In the genomic region with DNA sequence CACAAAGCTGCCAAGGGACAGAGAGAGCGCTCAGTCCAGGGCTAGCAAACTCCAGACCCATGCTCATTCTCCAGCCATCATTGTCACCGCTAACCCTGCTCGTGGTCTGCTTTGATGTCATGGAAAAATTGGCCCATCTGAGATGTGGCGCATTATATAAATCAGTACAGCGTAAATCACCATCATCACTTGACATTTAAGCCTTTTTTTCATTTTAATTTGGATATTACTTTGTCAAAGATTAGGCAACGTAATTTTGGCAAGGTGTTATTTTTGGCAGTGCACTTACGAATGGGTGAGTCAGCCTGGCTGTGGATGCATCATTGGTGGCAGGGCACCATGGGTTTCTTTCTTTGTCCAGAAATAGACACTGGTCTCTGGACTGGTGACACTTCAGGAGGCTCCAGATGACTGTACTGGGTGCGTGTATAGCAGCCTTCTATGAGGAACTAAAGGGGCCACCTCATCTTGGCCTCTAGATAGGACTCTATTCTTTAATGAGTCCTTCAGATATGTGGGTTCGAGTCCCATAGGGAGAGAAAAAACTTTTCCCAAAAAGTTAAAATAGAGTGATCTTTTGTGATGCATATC, we compare ENCODE assay signal across 8 cellular contexts.
DNase-seq lines count a peak whose midpoint lies in the region; ATAC-seq, FAIRE-seq and TF ChIP-seq lines count a peak whose summit lies in the region.

No MANE protein-coding gene starts in this region.

- no peak overlapping the region for H3K27ac Mint-ChIP-seq in T-cell

- POLR2A ChIA-PET in T-cell (lab: Charles Lee), result no interaction called here
- POLR2A ChIA-PET in HEK293T (lab: Yijun Ruan, JAX), result interaction anchor here (0.6 to 1.3 kb wide), 2 partner anchors 68 to 166 kb away, joined by 3 read pairs; a partner anchor contains a TSS

- no peak for TF ChIP-seq CTCF in coronary artery (IDR thresholded peaks at IDR 0.05)

- intact Hi-C loops in left ventricle myocardium superior (cut with micrococcal nuclease), result no loop called here

- peak; percentile 70 for ATAC-seq in GM18517 (IDR thresholded peaks at IDR 0.05; ENCODE audit: unreplicated experiment)
- peak; percentile 51 for ATAC-seq in HG02571 (IDR thresholded peaks at IDR 0.05; ENCODE audit: unreplicated experiment)
- peak; percentile 93 for ATAC-seq in left ventricle myocardium superior
- ATAC-seq in T-cell (replicated peaks in 1 of 4), result no peak

- H3K4me3 ChIP-seq in coronary artery, result no peak overlapping the region

- CTCF ChIA-PET in T-cell (lab: Charles Lee), result no interaction called here
- CTCF ChIA-PET in HEK293T (lab: Yijun Ruan, JAX), result no interaction called here

- H3K27ac ChIP-seq in coronary artery, result no peak overlapping the region

- no peak overlapping the region for H3K4me3 Mint-ChIP-seq in T-cell

- peaks cover 46 to 59% (median 55%) of the 10 kb centered on the region in 3 donors for H3K4me1 Mint-ChIP-seq in T-cell

- no peaks in the 10 kb centered on the region for H3K9me3 Mint-ChIP-seq in T-cell

- no peak for FAIRE-seq in frontal cortex (lab: Jason Lieb, UNC)

- H3K36me3 Mint-ChIP-seq in T-cell, result peaks cover 16% of the 10 kb centered on the region

- DNase-seq in NOMO-1 (lab: John Stamatoyannopoulos, UW; ENCODE audit: unreplicated experiment in 2 of 2) (peak; percentile 66 to 88), left ventricle myocardium superior (no peak), T-cell (no peak), HEK293T (ENCODE audit: extremely low spot score) (no peak), coronary artery (ENCODE audit: low spot score) (no peak), frontal cortex (ENCODE audit: low spot score in 2 of 2) (no peak)

- H3K27me3 Mint-ChIP-seq in T-cell, result no peaks in the 10 kb centered on the region

TF ChIP-seq in HEK293T, 16 proteins besides CTCF, POLR2A, EP300 and RAD21:
- TF ChIP-seq FOXA1 (IDR thresholded peaks at IDR 0.05) (no peak), TARDBP (IDR thresholded peaks at IDR 0.05) (no peak), FOXK2 (IDR thresholded peaks at IDR 0.05) (no peak), ZNF384 (IDR thresholded peaks at IDR 0.05) (no peak), SP1 (IDR thresholded peaks at IDR 0.05) (no peak), ARNT (IDR thresholded peaks at IDR 0.05) (no peak), CTBP1 (IDR thresholded peaks at IDR 0.05; ENCODE audit: borderline replicate concordance) (no peak), BHLHE40 (IDR thresholded peaks at IDR 0.05; ENCODE audit: borderline replicate concordance) (no peak), HDGF (IDR thresholded peaks at IDR 0.05; ENCODE audit: borderline replicate concordance) (no peak), ELF4 (IDR thresholded peaks at IDR 0.05) (no peak), LEF1 (IDR thresholded peaks at IDR 0.05; ENCODE audit: borderline replicate concordance) (no peak), FOXM1 (IDR thresholded peaks at IDR 0.05; ENCODE audit: borderline replicate concordance) (no peak), L3MBTL2 (conservative IDR thresholded peaks at IDR 0.05) (no peak), NFRKB (IDR thresholded peaks at IDR 0.05) (no peak), SUZ12 (IDR thresholded peaks at IDR 0.05) (no peak)
- TF ChIP-seq, protein P1, sequence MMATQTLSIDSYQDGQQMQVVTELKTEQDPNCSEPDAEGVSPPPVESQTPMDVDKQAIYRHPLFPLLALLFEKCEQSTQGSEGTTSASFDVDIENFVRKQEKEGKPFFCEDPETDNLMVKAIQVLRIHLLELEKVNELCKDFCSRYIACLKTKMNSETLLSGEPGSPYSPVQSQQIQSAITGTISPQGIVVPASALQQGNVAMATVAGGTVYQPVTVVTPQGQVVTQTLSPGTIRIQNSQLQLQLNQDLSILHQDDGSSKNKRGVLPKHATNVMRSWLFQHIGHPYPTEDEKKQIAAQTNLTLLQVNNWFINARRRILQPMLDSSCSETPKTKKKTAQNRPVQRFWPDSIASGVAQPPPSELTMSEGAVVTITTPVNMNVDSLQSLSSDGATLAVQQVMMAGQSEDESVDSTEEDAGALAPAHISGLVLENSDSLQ (IDR thresholded peaks at IDR 0.05), result no peak; the same call in 1 of the 2 replicates

Comparison
In these comparisons a context has a peak if more than half of its experiments do, and no peak if none do; other contexts are left out.
1. ATAC-seq: peak in GM18517 (single experiment), HG02571 (single experiment) and left ventricle myocardium superior (single experiment); none in T-cell (0 of 4).
2. DNase-seq: peak in NOMO-1 (2 of 2); none in left ventricle myocardium superior (single experiment), T-cell (0 of 34), HEK293T (single experiment), coronary artery (single experiment) and frontal cortex (0 of 2).